Comparison of ENCODE assay signal across 24 cellular contexts in genomic region chr12:108484431-108484830, GRCh38. TPM values are rescaled to one million over a fixed set of nuclear protein-coding genes. Genes with fewer than 3 reads are reported as not detected.
DNase-seq lines count a peak whose midpoint lies in the region; ATAC-seq, FAIRE-seq and TF ChIP-seq lines count a peak whose summit lies in the region.
"Had no signal": no experiment of that assay in that cellular context is flagged by ENCODE, and none has a peak within 500 bp of the region (broad histone marks: within the 10 kb centered on the region; RNA-seq: fewer than 3 reads in every experiment).

No MANE protein-coding gene starts in this region.

- H3K27ac ChIP-seq in PC-3 (ENCODE audit: low read length) (peak overlapping the region; percentile 96), foreskin keratinocyte (no peak overlapping the region)
- H3K27ac ChIP-seq: BLaER1, GM23248, SJSA1 had no signal

- H3K27ac Mint-ChIP-seq in T-helper 2 cell treated with Interferon-gamma antibody and Interleukin-4, amounts not matched to agents 5 μg/mL and 100 μg/mL, for 36 hours, result no peak overlapping the region
- H3K27ac Mint-ChIP-seq: CD4-positive, CD25-positive, alpha-beta regulatory T cell; H9; IgD-negative memory B cell had no signal

- H3K9ac ChIP-seq in PC-3 (ENCODE audit: low read length), result no peak overlapping the region; the same call in 1 of the 2 replicates
- H3K9ac ChIP-seq: BLaER1, GM23248 had no signal

- H3K36me3 Mint-ChIP-seq in T-helper 2 cell treated with Interferon-gamma antibody and Interleukin-4, amounts not matched to agents 5 μg/mL and 100 μg/mL, for 36 hours (ENCODE audit: low read depth), result no peaks in the 10 kb centered on the region
- H3K36me3 Mint-ChIP-seq: CD4-positive, CD25-positive, alpha-beta regulatory T cell had no signal

- H3K4me3 ChIP-seq in PC-3 (ENCODE audit: low read length) (no peak overlapping the region), bronchial epithelial cell (ENCODE audit: low read depth, low read length) (no peak overlapping the region)
- H3K4me3 ChIP-seq: BLaER1, GM23248, SJSA1 had no signal

- no TSS peak for BruUV-seq in PC-3 (replicated peaks; lab: Mats Ljungman, UMichigan)

- H3K4me1 ChIP-seq in PC-3 (ENCODE audit: insufficient read depth, low read length) (peaks cover 42% of the 10 kb centered on the region), foreskin keratinocyte (peaks cover 18% of the 10 kb centered on the region)
- H3K4me1 ChIP-seq: BLaER1 had no signal

- H3K4me3 Mint-ChIP-seq in T-helper 2 cell treated with Interferon-gamma antibody and Interleukin-4, amounts not matched to agents 5 μg/mL and 100 μg/mL, for 36 hours, result no peak overlapping the region
- H3K4me3 Mint-ChIP-seq: CD4-positive, CD25-positive, alpha-beta regulatory T cell; H9; IgD-negative memory B cell had no signal

- H3K9me3 ChIP-seq in PC-3 (ENCODE audit: low read length), result no peaks in the 10 kb centered on the region
- H3K9me3 ChIP-seq: SJSA1 had no signal

- peaks cover 7% of the 10 kb centered on the region for H3K9me3 Mint-ChIP-seq in T-helper 2 cell treated with Interferon-gamma antibody and Interleukin-4, amounts not matched to agents 5 μg/mL and 100 μg/mL, for 36 hours

- POLR2A ChIA-PET in PC-3 (lab: Charles Lee; ENCODE audit: unreplicated experiment), result no interaction called here

- intact Hi-C loops in PC-3 (cut with micrococcal nuclease), result no loop called here

- H3K9me2 ChIP-seq in PC-3 (replicated peaks; ENCODE audit: low read length), result no peaks in the 10 kb centered on the region

- no peaks in the 10 kb centered on the region for H3K36me3 ChIP-seq in PC-3 (ENCODE audit: low read depth, low read length)
- no peaks in the 10 kb centered on the region for H3K36me3 ChIP-seq in bronchial epithelial cell (ENCODE audit: control insufficient read depth, insufficient read depth, low read length)
- H3K36me3 ChIP-seq: BLaER1, SJSA1 had no signal

- H2AFZ ChIP-seq in PC-3 (ENCODE audit: low read length), result no peak overlapping the region
- H2AFZ ChIP-seq: GM23248 had no signal

- TF ChIP-seq CTCF in PC-3 (conservative IDR thresholded peaks at IDR 0.05; ENCODE audit: low read depth, low read length) (no peak), bronchial epithelial cell (IDR thresholded peaks at IDR 0.05; ENCODE audit: insufficient read depth, low read length, severe bottlenecking) (no peak), foreskin keratinocyte (conservative IDR thresholded peaks at IDR 0.05) (no peak)

- H3K27me3 Mint-ChIP-seq in T-helper 2 cell treated with Interferon-gamma antibody and Interleukin-4, amounts not matched to agents 5 μg/mL and 100 μg/mL, for 36 hours (ENCODE audit: low read depth), result peaks cover 4% of the 10 kb centered on the region

- H3K27me3 ChIP-seq in PC-3 (ENCODE audit: low read length) (no peaks in the 10 kb centered on the region), bronchial epithelial cell (ENCODE audit: control insufficient read depth, insufficient read depth, low read length) (no peaks in the 10 kb centered on the region), foreskin keratinocyte (no peaks in the 10 kb centered on the region)
- H3K27me3 ChIP-seq: BLaER1 had no signal

- peaks cover 4% of the 10 kb centered on the region for H3F3A ChIP-seq in PC-3 (ENCODE audit: low read length, unreplicated experiment)

- H3K4me1 Mint-ChIP-seq in T-helper 2 cell treated with Interferon-gamma antibody and Interleukin-4, amounts not matched to agents 5 μg/mL and 100 μg/mL, for 36 hours (ENCODE audit: low read depth), result no peaks in the 10 kb centered on the region
- H3K4me1 Mint-ChIP-seq: CD4-positive, CD25-positive, alpha-beta regulatory T cell; IgD-negative memory B cell had no signal

- CTCF ChIA-PET in PC-3 (lab: Charles Lee), result interaction anchor here (1.2 kb wide), 1 partner anchor 28 kb away, joined by 3 read pairs; no protein-coding TSS in a partner anchor

- no peak for ATAC-seq in PC-3
- ATAC-seq in foreskin keratinocyte, result peak; percentile 25

- no peak for FAIRE-seq in bronchial epithelial cell (lab: Jason Lieb, UNC)
- FAIRE-seq: D721Med, G401.6 had no signal

- DNase-seq in Daoy (ENCODE audit: low read depth) (peak; percentile 55), PC-3 (peak; percentile 39), bronchial epithelial cell (ENCODE audit: low read depth) (peak; percentile 36), foreskin keratinocyte (peak; percentile 13 to 51), DMS153 treated with DMSO at 0.1 percent for 48 hours (lab: John Stamatoyannopoulos, UW; ENCODE audit: unreplicated experiment) (no peak), NCI-H510A (lab: John Stamatoyannopoulos, UW) (no peak)
- DNase-seq in T-helper 2 cell treated with Interferon-gamma antibody and Interleukin-4, amounts not matched to agents 5 μg/mL and 100 μg/mL, for 36 hours (ENCODE audit: low spot score), result no peak
- DNase-seq: CD4-positive, CD25-positive, alpha-beta regulatory T cell; DMS53; GM23248; H9; NCI-H1092 treated with DMSO at 0.1 percent for 48 hours; NCI-H1436; NCI-H187; NCI-H2081 treated with DMSO at 0.1 percent for 48 hours; NCI-H2171; NCI-H226; NCI-H774; Right ventricle myocardium superior had no signal

- H3K4me2 ChIP-seq in PC-3 (ENCODE audit: low read length), result no peak overlapping the region
- H3K4me2 ChIP-seq: BLaER1 had no signal

- no peaks in the 10 kb centered on the region for H3K79me2 ChIP-seq in PC-3 (ENCODE audit: low read length)

- H4K20me1 ChIP-seq in PC-3 (ENCODE audit: low read length), result no peaks in the 10 kb centered on the region
- H4K20me1 ChIP-seq: BLaER1 had no signal

RNA-seq across cellular contexts. Expression of gene FICD, which starts 30.6 kb away (rescaled TPM):
- total RNA-seq in Daoy (2014; rRNA removed; shearing (Covaris generic)), result 4.2 and 5.1 TPM in 2 replicates
- total RNA-seq in PC-3 (2014; rRNA removed), result 6.4 and 18.5 TPM in 2 replicates
- 11.6 and 15.5 TPM in 2 replicates for total RNA-seq in bronchial epithelial cell
- 2.0 and 2.8 TPM in 2 replicates for total RNA-seq in foreskin keratinocyte
- polyA plus RNA-seq in foreskin keratinocyte, result 0.87 and 1.00 TPM in 2 replicates

Comparison
In these comparisons a context has a peak if more than half of its experiments do, and no peak if none do; other contexts are left out.
1. DNase-seq: peak in Daoy (single experiment), PC-3 (single experiment), bronchial epithelial cell (single experiment) and foreskin keratinocyte (2 of 2); none in DMS153 treated with DMSO at 0.1 percent for 48 hours (single experiment), NCI-H510A (single experiment) and T-helper 2 cell treated with Interferon-gamma antibody and Interleukin-4, amounts not matched to agents 5 μg/mL and 100 μg/mL, for 36 hours (single experiment).